Comparison of ENCODE assay signal across 9 cellular contexts in the genomic region with DNA sequence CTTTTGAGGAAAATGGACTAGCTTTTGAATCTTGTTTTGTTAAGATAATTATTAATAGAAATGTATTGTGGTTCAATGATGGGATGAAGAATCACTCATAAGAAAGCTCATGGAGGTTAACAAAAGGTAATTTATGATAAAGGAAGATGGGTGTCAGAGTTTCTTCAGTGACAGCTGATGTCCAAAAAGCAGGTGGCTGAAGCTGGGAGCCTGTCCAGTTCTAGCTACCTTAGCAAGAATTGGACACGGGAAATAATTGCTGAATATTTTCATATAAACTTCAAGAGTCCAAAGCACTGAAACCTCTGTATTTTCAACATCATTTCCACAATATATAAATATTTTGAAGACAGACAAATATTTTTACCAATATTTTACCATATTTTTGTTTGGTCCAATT.
"Had no signal": no experiment of that assay in that cellular context is flagged by ENCODE, and none has a peak within 500 bp of the region (broad histone marks: within the 10 kb centered on the region; RNA-seq: fewer than 3 reads in every experiment).

No MANE protein-coding gene starts in this region.

- H3K4me1 ChIP-seq: HAP-1 had no signal

- H3K9me3 ChIP-seq: HAP-1 had no signal

- H3K36me3 ChIP-seq: HAP-1 had no signal

- H3K4me3 ChIP-seq: GM23248, GM23338, HAP-1 had no signal

- H3K27ac ChIP-seq: GM23248 had no signal

- DNase-seq: GM23248, GOT3, H7, H9, HCEC 1CT, HFFc6 had no signal

- ATAC-seq: GM23338, HCT116 had no signal
